12 cellular contexts compared by ENCODE assay signal in genomic region chr20:33418033-33418432, GRCh38.
"Had no signal": no experiment of that assay in that cellular context is flagged by ENCODE, and none has a peak within 500 bp of the region (broad histone marks: within the 10 kb centered on the region; RNA-seq: fewer than 3 reads in every experiment).

No MANE protein-coding gene starts in this region.

- H3K27ac Mint-ChIP-seq: activated naive CD8-positive, alpha-beta T cell; activated T-helper 1 cell treated with anti-CD3 and anti-CD28 coated beads, Interleukin-12 subunit alpha, Interleukin-12 subunit beta, Interleukin-2, Interleukin-4 antibody, amounts not matched to agents 30 ng/mL and 10 ng/mL and 1 ng/mL, durations not matched to agents 14 hours and 24 hours and 36 hours; effector memory CD8-positive, alpha-beta T cell; stimulated activated naive CD8-positive, alpha-beta T cell treated with anti-CD3 and anti-CD28 coated beads, Interleukin-15, Interleukin-2, amounts not matched to agents 100 ng/mL and 50 ng/mL, for 24 hours had no signal

- H3K9me3 ChIP-seq: tibial nerve had no signal

- FAIRE-seq: small intestine, urothelium cell line had no signal

- H3K27ac ChIP-seq: tibial nerve had no signal

- ATAC-seq: effector memory CD8-positive, alpha-beta T cell had no signal

- H3K36me3 Mint-ChIP-seq: activated naive CD8-positive, alpha-beta T cell had no signal

- DNase-seq: activated CD4-positive, CD25-positive, alpha-beta regulatory T cell treated with anti-CD3 and anti-CD28 coated beads, Interleukin-2, amount 50 U/mL, for 72 hours; effector memory CD8-positive, alpha-beta T cell; hypothalamus; islet precursor cell; small intestine; stimulated activated CD4-positive, alpha-beta T cell treated with anti-CD3 and anti-CD28 coated beads, Interleukin-15, amount 100 ng/mL, for 24 hours; stimulated activated CD4-positive, alpha-beta T cell treated with anti-CD3 and anti-CD28 coated beads, Interleukin-2, amount 100 ng/mL, for 48 hours had no signal

- H3K4me3 ChIP-seq: tibial nerve had no signal

- H3K4me3 Mint-ChIP-seq: activated naive CD8-positive, alpha-beta T cell; activated T-helper 1 cell treated with anti-CD3 and anti-CD28 coated beads, Interleukin-12 subunit alpha, Interleukin-12 subunit beta, Interleukin-2, Interleukin-4 antibody, amounts not matched to agents 30 ng/mL and 10 ng/mL and 1 ng/mL, durations not matched to agents 14 hours and 24 hours and 36 hours; effector memory CD8-positive, alpha-beta T cell; stimulated activated naive CD8-positive, alpha-beta T cell treated with anti-CD3 and anti-CD28 coated beads, Interleukin-15, Interleukin-2, amounts not matched to agents 100 ng/mL and 50 ng/mL, for 24 hours had no signal

- H3K27me3 ChIP-seq: tibial nerve had no signal

- H3K9me3 Mint-ChIP-seq: activated T-helper 1 cell treated with anti-CD3 and anti-CD28 coated beads, Interleukin-12 subunit alpha, Interleukin-12 subunit beta, Interleukin-2, Interleukin-4 antibody, amounts not matched to agents 30 ng/mL and 10 ng/mL and 1 ng/mL, durations not matched to agents 14 hours and 24 hours and 36 hours; effector memory CD8-positive, alpha-beta T cell; stimulated activated naive CD8-positive, alpha-beta T cell treated with anti-CD3 and anti-CD28 coated beads, Interleukin-15, Interleukin-2, amounts not matched to agents 100 ng/mL and 50 ng/mL, for 24 hours had no signal

- H3K27me3 Mint-ChIP-seq: activated naive CD8-positive, alpha-beta T cell; effector memory CD8-positive, alpha-beta T cell; stimulated activated naive CD8-positive, alpha-beta T cell treated with anti-CD3 and anti-CD28 coated beads, Interleukin-15, Interleukin-2, amounts not matched to agents 100 ng/mL and 50 ng/mL, for 24 hours had no signal
